In genomic region chr1:21490774-21491482, GRCh38 we compare ENCODE assay signal across 8 cellular contexts. TPM values are rescaled to one million over a fixed set of nuclear protein-coding genes. Genes with fewer than 3 reads are reported as not detected.
DNase-seq lines count a peak whose midpoint lies in the region; ATAC-seq and TF ChIP-seq lines count a peak whose summit lies in the region.

No MANE protein-coding gene starts in this region.

- ATAC-seq in right lobe of liver (peak; percentile 40 to 77 (median 58)), HG03095 (IDR thresholded peaks at IDR 0.05; ENCODE audit: unreplicated experiment) (no peak)

- no peak overlapping the region for H3K27ac ChIP-seq in right lobe of liver

- H3K27me3 ChIP-seq in right lobe of liver, result no peaks in the 10 kb centered on the region

- no peaks in the 10 kb centered on the region for H3K4me1 ChIP-seq in right lobe of liver

- no peak overlapping the region for H3K4me3 ChIP-seq in right lobe of liver

- no peaks in the 10 kb centered on the region for H3K9me3 ChIP-seq in right lobe of liver

- no peak for TF ChIP-seq POLR2A in right lobe of liver (IDR thresholded peaks at IDR 0.05)

- DNase-seq in NCI-H524 (lab: John Stamatoyannopoulos, UW) (peak; percentile 31 to 53), NCI-H524 treated with DMSO at 0.1 percent for 48 hours (lab: John Stamatoyannopoulos, UW) (no peak), LHCN-M2 (ENCODE audit: low read depth) (peak; percentile 54), amniotic epithelial cell (ENCODE audit: low read depth) (peak; percentile 24), right lobe of liver (peak in 1 of 3 donors; percentile 30), cerebellar nuclear complex (lab: John Stamatoyannopoulos, UW) (no peak), NCI-H345 (lab: John Stamatoyannopoulos, UW) (no peak)

- intact Hi-C loops in right lobe of liver (cut with DNase I), result no loop called here

- 38% methylated on average over 5 of the region's 11 CpGs for WGBS in right lobe of liver (ENCODE audit: insufficient coverage, low coverage, low lambda C conversion rate, missing lambda C conversion rate)

- no peaks in the 10 kb centered on the region for H3K36me3 ChIP-seq in right lobe of liver

- peak; percentile 27 to 41 (median 38) for TF ChIP-seq CTCF in right lobe of liver (IDR thresholded peaks at IDR 0.05)

RNA-seq across cellular contexts. Expression of gene ALPL, which starts 18.3 kb away (rescaled TPM):
- total RNA-seq in LHCN-M2 (2014; rRNA removed), result 128 and 138 TPM in 2 replicates
- polyA plus RNA-seq in LHCN-M2 (2012), result 91.2 TPM
- 10 to 100 TPM; 23.2 to 81.5 (median 48.1) TPM for total RNA-seq in right lobe of liver

RNA-seq across cellular contexts. Expression of gene NBPF3, which starts 51.0 kb away (rescaled TPM):
- 11.7 and 16.6 TPM in 2 replicates for total RNA-seq in LHCN-M2 (2014; rRNA removed)
- 6.5 TPM for polyA plus RNA-seq in LHCN-M2 (2012)
- 1 to 10 TPM; 1.2 to 5.3 (median 2.3) TPM for total RNA-seq in right lobe of liver

Comparison
In these comparisons a context has a peak if more than half of its experiments do, and no peak if none do; other contexts are left out.
1. DNase-seq: peak in NCI-H524 (2 of 2), LHCN-M2 (single experiment) and amniotic epithelial cell (single experiment); none in NCI-H524 treated with DMSO at 0.1 percent for 48 hours (single experiment), cerebellar nuclear complex (0 of 2) and NCI-H345 (single experiment).